ENCODE assay signal across 17 cellular contexts in genomic region chr6:37936150-37936549, GRCh38.
DNase-seq lines count a peak whose midpoint lies in the region; ATAC-seq and TF ChIP-seq lines count a peak whose summit lies in the region.
"Had no signal": no experiment of that assay in that cellular context is flagged by ENCODE, and none has a peak within 500 bp of the region (broad histone marks: within the 10 kb centered on the region; RNA-seq: fewer than 3 reads in every experiment).

No MANE protein-coding gene starts in this region.

- H3K79me2 ChIP-seq in smooth muscle cell (ENCODE audit: low read depth): peaks cover 91% of the 10 kb centered on the region

- H3F3A ChIP-seq in smooth muscle cell (ENCODE audit: low read depth): peaks cover 21% of the 10 kb centered on the region

- H3K9ac ChIP-seq in smooth muscle cell (ENCODE audit: low read depth): no peak overlapping the region
- H3K9ac ChIP-seq: SK-N-SH had no signal

- H3K4me3 Mint-ChIP-seq in activated naive CD8-positive, alpha-beta T cell: peak overlapping the region; percentile 13
- H3K4me3 Mint-ChIP-seq in activated naive CD8-positive, alpha-beta T cell treated with anti-CD3 and anti-CD28 coated beads, Interleukin-2, amount 50 U/mL, for 24 hours: no peak overlapping the region
- no peak overlapping the region for H3K4me3 Mint-ChIP-seq in endothelial cell (ENCODE audit: unreplicated experiment)

- peaks cover 5% of the 10 kb centered on the region for H3K36me3 Mint-ChIP-seq in activated naive CD8-positive, alpha-beta T cell
- H3K36me3 Mint-ChIP-seq in activated naive CD8-positive, alpha-beta T cell treated with anti-CD3 and anti-CD28 coated beads, Interleukin-2, amount 50 U/mL, for 24 hours (ENCODE audit: low read depth): peaks cover 25% of the 10 kb centered on the region
- H3K36me3 Mint-ChIP-seq in endothelial cell (ENCODE audit: low read depth, unreplicated experiment): no peaks in the 10 kb centered on the region

- H2AFZ ChIP-seq in smooth muscle cell (ENCODE audit: low read depth): no peak overlapping the region

- H3K4me1 ChIP-seq in HEK293 (ENCODE audit: control insufficient read depth, insufficient read depth, low read length) (no peaks in the 10 kb centered on the region), smooth muscle cell (ENCODE audit: low read depth) (peaks cover 24% of the 10 kb centered on the region)

- POLR2A ChIA-PET in HEK293 (lab: Yijun Ruan, JAX): interaction anchor here (1.1 to 2.1 kb wide), 2 partner anchors 13 to 244 kb away, joined by 3 to 4 read pairs; no protein-coding TSS in a partner anchor

- H3K27ac ChIP-seq in HEK293 (ENCODE audit: extremely low read depth, low read depth, low read length) (no peak overlapping the region), smooth muscle cell (ENCODE audit: low read depth) (peak overlapping the region; percentile 46)
- H3K27ac ChIP-seq: A549, HL-60 had no signal

- peaks cover 98% of the 10 kb centered on the region for H4K20me1 ChIP-seq in smooth muscle cell (ENCODE audit: low read depth)

- peaks cover 49% of the 10 kb centered on the region for H3K4me1 Mint-ChIP-seq in activated naive CD8-positive, alpha-beta T cell (ENCODE audit: low read depth)
- H3K4me1 Mint-ChIP-seq in activated naive CD8-positive, alpha-beta T cell treated with anti-CD3 and anti-CD28 coated beads, Interleukin-2, amount 50 U/mL, for 24 hours: peaks cover 45% of the 10 kb centered on the region
- H3K4me1 Mint-ChIP-seq in endothelial cell (ENCODE audit: unreplicated experiment): peaks cover 23% of the 10 kb centered on the region

- CTCF ChIA-PET in HEK293 (lab: Yijun Ruan, JAX): interaction anchor here (0.6 to 1.1 kb wide), 3 partner anchors 12 to 69 kb away, joined by 3 to 6 read pairs (median 3); no protein-coding TSS in a partner anchor

- H3K9me3 ChIP-seq in HEK293 (ENCODE audit: control insufficient read depth, insufficient read depth, low read depth, low read length): no peaks in the 10 kb centered on the region
- no peaks in the 10 kb centered on the region for H3K9me3 ChIP-seq in smooth muscle cell (replicated peaks; ENCODE audit: low read depth)
- H3K9me3 ChIP-seq: A549, SK-N-SH had no signal

- H3K27ac Mint-ChIP-seq in activated naive CD8-positive, alpha-beta T cell: peak overlapping the region; percentile 54
- no peak overlapping the region for H3K27ac Mint-ChIP-seq in activated naive CD8-positive, alpha-beta T cell treated with anti-CD3 and anti-CD28 coated beads, Interleukin-2, amount 50 U/mL, for 24 hours
- H3K27ac Mint-ChIP-seq in endothelial cell (ENCODE audit: unreplicated experiment): peak overlapping the region; percentile 5

- 100% methylated on average over 2 of the region's 2 CpGs for WGBS in smooth muscle cell (ENCODE audit: low lambda C conversion rate)

- H3K36me3 ChIP-seq in HEK293 (ENCODE audit: control insufficient read depth in 2 of 2, insufficient read depth in 1 of 2, low read length in 2 of 2): no peaks in the 10 kb centered on the region
- no peaks in the 10 kb centered on the region for H3K36me3 ChIP-seq in smooth muscle cell (ENCODE audit: low read depth)

- TF ChIP-seq CTCF in HEK293 (tag by site-specific recombination; IDR thresholded peaks at IDR 0.05): no peak
- TF ChIP-seq CTCF in endothelial cell (IDR thresholded peaks at IDR 0.05; ENCODE audit: unreplicated experiment): no peak
- TF ChIP-seq CTCF in smooth muscle cell (IDR thresholded peaks at IDR 0.05; ENCODE audit: borderline replicate concordance, insufficient read depth, poor library complexity, severe bottlenecking): no peak

- H3K9me3 Mint-ChIP-seq in activated naive CD8-positive, alpha-beta T cell (ENCODE audit: low read depth): no peaks in the 10 kb centered on the region
- no peaks in the 10 kb centered on the region for H3K9me3 Mint-ChIP-seq in activated naive CD8-positive, alpha-beta T cell treated with anti-CD3 and anti-CD28 coated beads, Interleukin-2, amount 50 U/mL, for 24 hours
- H3K9me3 Mint-ChIP-seq in endothelial cell (ENCODE audit: unreplicated experiment): no peaks in the 10 kb centered on the region

- no peaks in the 10 kb centered on the region for H3K27me3 ChIP-seq in smooth muscle cell (ENCODE audit: low read depth)

- no peaks in the 10 kb centered on the region for H3K27me3 Mint-ChIP-seq in activated naive CD8-positive, alpha-beta T cell
- no peaks in the 10 kb centered on the region for H3K27me3 Mint-ChIP-seq in activated naive CD8-positive, alpha-beta T cell treated with anti-CD3 and anti-CD28 coated beads, Interleukin-2, amount 50 U/mL, for 24 hours
- H3K27me3 Mint-ChIP-seq in endothelial cell (ENCODE audit: unreplicated experiment): peaks cover 3% of the 10 kb centered on the region
- H3K27me3 Mint-ChIP-seq: CD4-positive, CD25-positive, alpha-beta regulatory T cell had no signal

- ATAC-seq in activated naive CD8-positive, alpha-beta T cell treated with anti-CD3 and anti-CD28 coated beads, Interleukin-2, amount 50 U/mL, for 24 hours: no peak
- ATAC-seq: A549, Panc1, Right ventricle myocardium inferior had no signal

- DNase-seq in activated naive CD8-positive, alpha-beta T cell treated with anti-CD3 and anti-CD28 coated beads, Interleukin-2, amount 50 U/mL, for 24 hours: no peak
- DNase-seq in endothelial cell (ENCODE audit: low spot score): no peak
- no peak for DNase-seq in smooth muscle cell (lab: John Stamatoyannopoulos, UW; ENCODE audit: unreplicated experiment)
- DNase-seq in cerebellum (ENCODE audit: low spot score): no peak
- no peak for DNase-seq in activated CD4-positive, CD25-positive, alpha-beta regulatory T cell (lab: John Stamatoyannopoulos, UW)
- DNase-seq in DMS153 treated with DMSO at 0.1 percent for 48 hours (lab: John Stamatoyannopoulos, UW; ENCODE audit: unreplicated experiment): no peak
- DNase-seq: KG1, NCI-H1105, NCI-H1694 treated with DMSO at 0.1 percent for 48 hours, SK-N-SH had no signal

- no peak overlapping the region for H3K4me3 ChIP-seq in HEK293 (ENCODE audit: low read depth, low read length)
- no peak overlapping the region for H3K4me3 ChIP-seq in smooth muscle cell
- H3K4me3 ChIP-seq: A549 had no signal

- no peak overlapping the region for H3K4me2 ChIP-seq in smooth muscle cell
- H3K4me2 ChIP-seq: A549, SK-N-SH had no signal

TF ChIP-seq in HEK293, 187 proteins besides CTCF, POLR2A, EP300 and RAD21:
- no peak for TF ChIP-seq WT1 (tag by site-specific recombination; IDR thresholded peaks at IDR 0.05)
- TF ChIP-seq SCRT1 (tag by site-specific recombination; IDR thresholded peaks at IDR 0.05; ENCODE audit: borderline replicate concordance): peak; percentile 36; the same call in 1 of the 2 replicates
- no peak for TF ChIP-seq ZNF26 (tag by site-specific recombination; IDR thresholded peaks at IDR 0.05)
- TF ChIP-seq ZNF501 (tag by site-specific recombination; IDR thresholded peaks at IDR 0.05): no peak
- TF ChIP-seq GFI1B (tag by site-specific recombination; IDR thresholded peaks at IDR 0.05): no peak
- TF ChIP-seq ZNF623 (tag by site-specific recombination; IDR thresholded peaks at IDR 0.05): no peak
- no peak for TF ChIP-seq ZSCAN5A (tag by site-specific recombination; IDR thresholded peaks at IDR 0.05)
- no peak for TF ChIP-seq RBAK (tag by site-specific recombination; IDR thresholded peaks at IDR 0.05)
- no peak for TF ChIP-seq ZFHX2 (tag by site-specific recombination; conservative IDR thresholded peaks at IDR 0.05)
- no peak for TF ChIP-seq ZNF777 (tag by site-specific recombination; IDR thresholded peaks at IDR 0.05; ENCODE audit: borderline replicate concordance)
- peak; percentile 83 for TF ChIP-seq SCRT2 (tag by site-specific recombination; IDR thresholded peaks at IDR 0.05)
- TF ChIP-seq ZSCAN16 (tag by site-specific recombination; IDR thresholded peaks at IDR 0.05): no peak
- TF ChIP-seq ZNF292 (tag by site-specific recombination; IDR thresholded peaks at IDR 0.05; ENCODE audit: borderline replicate concordance, low read depth): no peak
- TF ChIP-seq OVOL3 (tag by site-specific recombination; IDR thresholded peaks at IDR 0.05): no peak
